30 cellular contexts compared by ENCODE assay signal in the genomic region with DNA sequence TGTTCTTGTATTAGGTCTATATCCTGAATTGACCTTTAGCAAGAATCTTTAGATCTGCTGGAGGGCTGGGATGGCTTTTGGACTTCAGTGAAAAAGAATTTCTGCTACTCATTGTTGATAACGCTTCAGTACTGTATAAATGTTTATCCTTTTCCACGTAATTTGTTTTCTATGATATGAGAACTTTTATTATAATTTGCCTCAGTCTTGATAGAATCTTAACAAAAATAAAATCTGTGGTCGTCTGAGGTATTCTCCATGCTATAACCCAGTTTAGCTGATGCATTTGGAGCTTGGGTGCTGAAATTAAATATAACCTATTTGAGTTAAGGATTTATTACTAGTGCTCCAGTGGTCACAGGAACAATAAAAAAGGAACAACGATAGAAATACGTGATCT.
"Had no signal": no experiment of that assay in that cellular context is flagged by ENCODE, and none has a peak within 500 bp of the region (broad histone marks: within the 10 kb centered on the region; RNA-seq: fewer than 3 reads in every experiment).

No MANE protein-coding gene starts in this region.

- H3K9me3 ChIP-seq: left lung, lower lobe of right lung, pancreas, prostate gland, stomach, testis, thyroid gland, upper lobe of right lung had no signal

- H3K4me1 Mint-ChIP-seq: mesothelial cell of epicardium had no signal

- H3K36me3 ChIP-seq: pancreas, prostate gland had no signal

- H3K27ac ChIP-seq: left lung, lower lobe of right lung, pancreas, prostate gland, skin epidermis, stomach, testis, thyroid gland, upper lobe of right lung had no signal

- H3K27me3 Mint-ChIP-seq: naive B cell; stimulated activated naive B cell treated with anti-CD40 and anti-IgM and Interleukin-4, amounts not matched to agents 10 μg/mL and 1 μg/mL and 100 μg/mL, for 72 hours had no signal

- H3K4me3 Mint-ChIP-seq: mesothelial cell of epicardium; naive B cell; nephron; neural crest cell; stimulated activated naive B cell treated with anti-CD40 and anti-IgM and Interleukin-4, amounts not matched to agents 10 μg/mL and 1 μg/mL and 100 μg/mL, for 72 hours had no signal

- ATAC-seq: left colon; left lung; lower lobe of right lung; pancreas; right cardiac atrium; sciatic nerve; stimulated activated naive B cell treated with anti-CD40 and anti-IgM and Interleukin-4, amounts not matched to agents 10 μg/mL and 1 μg/mL and 100 μg/mL, for 72 hours; stimulated activated naive CD8-positive, alpha-beta T cell treated with anti-CD3 and anti-CD28 coated beads, Interleukin-15, Interleukin-2, amounts not matched to agents 100 U/mL and 50 U/mL, for 24 hours; upper lobe of right lung had no signal

- H3K4me1 ChIP-seq: pancreas, prostate gland, testis, thyroid gland had no signal

- H3K4me3 ChIP-seq: left lung, lower lobe of right lung, pancreas, prostate gland, skin epidermis, stomach, testis, thyroid gland, upper lobe of right lung had no signal

- H3K9me3 Mint-ChIP-seq: mesothelial cell of epicardium; naive B cell; nephron; neural crest cell; stimulated activated naive B cell treated with anti-CD40 and anti-IgM and Interleukin-4, amounts not matched to agents 10 μg/mL and 1 μg/mL and 100 μg/mL, for 72 hours had no signal

- FAIRE-seq: keratinocyte, urothelium cell line had no signal

- H3K27ac Mint-ChIP-seq: mesothelial cell of epicardium; nephron; stimulated activated naive B cell treated with anti-CD40 and anti-IgM and Interleukin-4, amounts not matched to agents 10 μg/mL and 1 μg/mL and 100 μg/mL, for 72 hours had no signal

- DNase-seq: hippocampal formation; left colon; left lung; lower lobe of right lung; mammary epithelial cell; mesendoderm; naive B cell; nucleus accumbens; pancreas; posterior cingulate gyrus; retina; right cardiac atrium; stimulated activated CD4-positive, alpha-beta T cell treated with anti-CD3 and anti-CD28 coated beads, Interleukin-12 subunit alpha, Interleukin-12 subunit beta, amount 100 ng/mL, for 4 hours; stimulated activated CD4-positive, alpha-beta T cell treated with anti-CD3 and anti-CD28 coated beads, Interleukin-15, amount 100 ng/mL, for 24 hours; stimulated activated CD4-positive, alpha-beta T cell treated with anti-CD3 and anti-CD28 coated beads, Interleukin-2, amount 100 ng/mL, for 24 hours; stimulated activated CD4-positive, alpha-beta T cell treated with anti-CD3 and anti-CD28 coated beads, Interleukin-4, amount 100 ng/mL, for 1 hour; stimulated activated naive B cell treated with anti-CD40 and anti-IgM and Interleukin-4, amounts not matched to agents 10 μg/mL and 1 μg/mL and 100 μg/mL, for 72 hours; stimulated activated naive CD8-positive, alpha-beta T cell treated with anti-CD3 and anti-CD28 coated beads, Interleukin-15, Interleukin-2, amounts not matched to agents 100 U/mL and 50 U/mL, for 24 hours; stomach; testis; thyroid gland; upper lobe of right lung had no signal
